8 cellular contexts compared by ENCODE assay signal in genomic region chr11:2885676-2886081, GRCh38. TPM values are rescaled to one million over a fixed set of nuclear protein-coding genes. Genes with fewer than 3 reads are reported as not detected.
DNase-seq lines count a peak whose midpoint lies in the region; ATAC-seq, FAIRE-seq and TF ChIP-seq lines count a peak whose summit lies in the region.

Gene CDKN1C (minus strand): TSS chr11:2885775. CDS start chr11:2885456, 319 bp downstream.

- H3K27ac ChIP-seq in SK-N-MC (no peak within 1 kb of the TSS), osteoblast (ENCODE audit: low read depth, low read length) (no peak within 1 kb of the TSS), temporal lobe (ENCODE audit: low read depth, low read length) (peak within 1 kb of the TSS; percentile 93)

- H3K9ac ChIP-seq in SK-N-MC (ENCODE audit: insufficient read length): peak within 1 kb of the TSS; percentile 51

- no peak for TF ChIP-seq CTCF in D721Med (IDR thresholded peaks at IDR 0.05; ENCODE audit: insufficient read depth, missing control alignments)
- TF ChIP-seq CTCF in osteoblast (IDR thresholded peaks at IDR 0.05; ENCODE audit: extremely low read depth, low read depth, low read length): no peak

- H3K4me1 ChIP-seq in osteoblast (ENCODE audit: insufficient read depth, low read length): peaks cover 4% of the 10 kb centered on the region

- no peaks in the 10 kb centered on the region for H3K79me2 ChIP-seq in osteoblast (ENCODE audit: insufficient read depth, low read length)

- H2AFZ ChIP-seq in osteoblast (ENCODE audit: low read length): peak within 1 kb of the TSS; percentile 65

- H3K4me3 ChIP-seq in Jurkat, Clone E6-1 (ENCODE audit: low read length): peak within 1 kb of the TSS; percentile 42
- H3K4me3 ChIP-seq in SK-N-MC: peak within 1 kb of the TSS; percentile 81
- H3K4me3 ChIP-seq in osteoblast (ENCODE audit: insufficient read depth, low read length): peak within 1 kb of the TSS; percentile 70

- peaks cover 17% of the 10 kb centered on the region for H3K4me1 Mint-ChIP-seq in activated naive CD4-positive, alpha-beta T cell treated with anti-CD3 and anti-CD28 coated beads, Interleukin-2, amount 50 U/mL, for 24 hours

- H3K27ac Mint-ChIP-seq in activated naive CD4-positive, alpha-beta T cell treated with anti-CD3 and anti-CD28 coated beads, Interleukin-2, amount 50 U/mL, for 24 hours: no peak within 1 kb of the TSS

- FAIRE-seq in D721Med (lab: Jason Lieb, UNC): no peak

- H3K27me3 Mint-ChIP-seq in activated naive CD4-positive, alpha-beta T cell treated with anti-CD3 and anti-CD28 coated beads, Interleukin-2, amount 50 U/mL, for 24 hours: no peaks in the 10 kb centered on the region

- no peaks in the 10 kb centered on the region for H3K9me3 Mint-ChIP-seq in activated naive CD4-positive, alpha-beta T cell treated with anti-CD3 and anti-CD28 coated beads, Interleukin-2, amount 50 U/mL, for 24 hours

- no peaks in the 10 kb centered on the region for H4K20me1 ChIP-seq in osteoblast (ENCODE audit: insufficient read depth, low read length)

- H3K36me3 ChIP-seq in SK-N-MC (ENCODE audit: insufficient read depth, low read length) (no peaks in the 10 kb centered on the region), osteoblast (ENCODE audit: insufficient read depth, low read length) (no peaks in the 10 kb centered on the region)

- peak; percentile 67 for ATAC-seq in GM21619 (IDR thresholded peaks at IDR 0.05; ENCODE audit: unreplicated experiment)

- peak within 1 kb of the TSS; percentile 82 for H3K4me3 Mint-ChIP-seq in activated naive CD4-positive, alpha-beta T cell treated with anti-CD3 and anti-CD28 coated beads, Interleukin-2, amount 50 U/mL, for 24 hours

- H3K36me3 Mint-ChIP-seq in activated naive CD4-positive, alpha-beta T cell treated with anti-CD3 and anti-CD28 coated beads, Interleukin-2, amount 50 U/mL, for 24 hours: no peaks in the 10 kb centered on the region

- DNase-seq in D721Med (ENCODE audit: insufficient read length, low spot score) (peak; percentile 62), SK-N-MC (ENCODE audit: low read depth, low spot score) (no peak), glomerular endothelial cell (ENCODE audit: extremely low read depth, low read depth, low spot score) (no peak), osteoblast (ENCODE audit: insufficient read length, low spot score, missing footprints) (peak; percentile 100)
- peak; percentile 57 for DNase-seq in Jurkat, Clone E6-1 (ENCODE audit: low read depth, low spot score)

- peak within 1 kb of the TSS; percentile 81 for H3K4me2 ChIP-seq in osteoblast (ENCODE audit: insufficient read depth, low read length)

- H3K27me3 ChIP-seq in osteoblast (ENCODE audit: insufficient read depth, low read length): peaks cover 51% of the 10 kb centered on the region

- H3K9me3 ChIP-seq in SK-N-MC (ENCODE audit: low read depth, low read length) (no peaks in the 10 kb centered on the region), osteoblast (ENCODE audit: low read depth, low read length) (no peaks in the 10 kb centered on the region)

RNA-seq across cellular contexts. Expression of gene CDKN1C, which starts in this region (rescaled TPM):
- 7.8 TPM for polyA plus RNA-seq in Jurkat, Clone E6-1 (2012; ENCODE audit: insufficient read depth, insufficient read length)
- total RNA-seq in glomerular endothelial cell (8.1 and 10.1 TPM in 2 replicates), osteoblast (10.9 and 13.3 TPM in 2 replicates), temporal lobe (25.8 TPM)

Comparison
In these comparisons a context has a peak if more than half of its experiments do, and no peak if none do; other contexts are left out.
1. DNase-seq: peak in D721Med (single experiment), Jurkat, Clone E6-1 (single experiment) and osteoblast (single experiment); none in SK-N-MC (single experiment) and glomerular endothelial cell (single experiment).
2. Peak in every context shown above with its lines, with median percentiles within 50 percentile points of each other: H3K4me3 ChIP-seq.